ENCODE assay signal across 23 cellular contexts in the genomic region with DNA sequence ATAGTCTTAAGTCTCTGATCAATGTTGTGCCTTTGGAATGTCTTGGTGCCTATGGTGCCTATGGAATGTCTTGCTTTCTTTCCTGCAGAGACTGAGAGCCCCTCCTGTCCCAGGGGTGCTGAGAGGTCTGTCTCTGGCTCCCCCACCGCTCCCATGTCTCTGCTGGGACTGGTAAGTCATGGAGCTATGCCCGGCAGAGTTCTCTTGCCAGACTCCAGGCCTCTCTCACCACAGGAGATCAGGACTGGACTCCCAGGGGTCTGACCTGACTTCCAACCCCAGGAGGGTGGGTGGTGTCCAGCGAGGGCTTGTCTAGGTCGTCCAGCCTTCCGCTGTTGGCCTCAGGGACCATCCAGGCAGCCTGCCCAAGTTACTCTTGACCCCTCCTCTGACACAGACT. TPM values are rescaled to one million over a fixed set of nuclear protein-coding genes. Genes with fewer than 3 reads are reported as not detected.
DNase-seq lines count a peak whose midpoint lies in the region; ATAC-seq and TF ChIP-seq lines count a peak whose summit lies in the region.
"Had no signal": no experiment of that assay in that cellular context is flagged by ENCODE, and none has a peak within 500 bp of the region (broad histone marks: within the 10 kb centered on the region; RNA-seq: fewer than 3 reads in every experiment).

No MANE protein-coding gene starts in this region.

- in situ Hi-C loops in ACHN (cut with HindIII; ENCODE audit: low pct_ligation_motif_present, low pct_unique_long_range_greater_than_20kb, low sequenced_read_pairs), result no loop called here

- H3K27me3 ChIP-seq in MG63, result no peaks in the 10 kb centered on the region
- no peaks in the 10 kb centered on the region for H3K27me3 ChIP-seq in foreskin keratinocyte
- H3K27me3 ChIP-seq in spleen (replicated peaks in 1 of 7), result no peaks in the 10 kb centered on the region
- H3K27me3 ChIP-seq: uterus had no signal

- ATAC-seq in foreskin keratinocyte, result no peak
- ATAC-seq: activated T-cell treated with anti-CD3 and anti-CD28 coated beads, Interleukin-2, amount 50 U/mL, for 4 hours had no signal

- intact Hi-C loops in spleen (cut with DNase I; ENCODE audit: low total_unique reads), result no loop called here

- H3K27ac ChIP-seq in foreskin keratinocyte (peak overlapping the region; percentile 99), spleen (no peak overlapping the region)
- H3K27ac ChIP-seq: prostate gland, SK-N-MC, uterus had no signal

- WGBS in spleen, 5 donors, result 57 to 95% (median 94%) methylated on average over 3 to 5 of the region's 5 CpGs

- H3K4me1 ChIP-seq in foreskin keratinocyte (peaks cover 47% of the 10 kb centered on the region), spleen (peaks cover 44 to 58% (median 50%) of the 10 kb centered on the region in 6 donors)
- H3K4me1 ChIP-seq: prostate gland, uterus had no signal

- no peak for TF ChIP-seq CTCF in foreskin keratinocyte (conservative IDR thresholded peaks at IDR 0.05)
- TF ChIP-seq CTCF in spleen (IDR thresholded peaks at IDR 0.05 in 8 of 11, conservative IDR thresholded peaks at IDR 0.05 in 3 of 11), result no peak

- H3K36me3 ChIP-seq in MG63 (no peaks in the 10 kb centered on the region), spleen (no peaks in the 10 kb centered on the region)
- H3K36me3 ChIP-seq: prostate gland, uterus had no signal

- TF ChIP-seq POLR2A in spleen (IDR thresholded peaks at IDR 0.05), result no peak

- DNase-seq in activated CD8-positive, alpha-beta memory T cell treated with anti-CD3 and anti-CD28 coated beads, Interleukin-2, amount 50 U/mL, for 4 hours, result peak; percentile 17
- DNase-seq in activated CD8-positive, alpha-beta memory T cell treated with anti-CD3 and anti-CD28 coated beads for 24 hours, result no peak
- DNase-seq in MG63 (peak; percentile 61), foreskin keratinocyte (no peak), spleen (peak; percentile 73), ACHN (no peak), NOMO-1 treated with DMSO at 0.1 percent for 48 hours (lab: John Stamatoyannopoulos, UW; ENCODE audit: unreplicated experiment) (no peak), SKM-1 treated with dmso at 0.1 percent for 144 hours (lab: John Stamatoyannopoulos, UW; ENCODE audit: unreplicated experiment) (no peak)
- DNase-seq: activated naive CD4-positive, alpha-beta T cell treated with Interleukin-2 at 50 U/mL for 16 hours; activated T-cell treated with anti-CD3 and anti-CD28 coated beads, Interleukin-2, amount 50 U/mL, for 4 hours; dermis blood vessel endothelial cell; KBM-7; NCI-H1436 treated with DMSO at 0.1 percent for 48 hours; NCI-H510A treated with DMSO at 0.1 percent for 48 hours; NK-92 treated with Interleukin-12 subunit alpha and Interleukin-12 subunit beta, amount 100 ng/mL, for 24 hours; T-helper 2 cell; uterus had no signal

- H3K4me3 ChIP-seq in MG63 (no peak overlapping the region), spleen (no peak overlapping the region)
- H3K4me3 ChIP-seq: prostate gland, SK-N-MC, uterus had no signal

- H3K9me3 ChIP-seq in MG63 (no peaks in the 10 kb centered on the region), spleen (no peaks in the 10 kb centered on the region)
- H3K9me3 ChIP-seq: prostate gland, uterus had no signal

RNA-seq across cellular contexts. Expression of a gene that starts 14.0 kb away (rescaled TPM):
- total RNA-seq in MG63 (2014; rRNA removed; shearing (Covaris generic); ENCODE audit: low replicate concordance), result 0.30 and 6.3 TPM in 2 replicates
- total RNA-seq in foreskin keratinocyte, result not detected in 2 replicates
- 0.04 TPM in 1 of 2 replicates, not detected in the other for polyA plus RNA-seq in foreskin keratinocyte
- 10 to 100 TPM in 1 of 7 donors, 1 to 10 TPM in 6; 3.2 to 14.3 (median 5.0) TPM for total RNA-seq in spleen
- 1 to 10 TPM; 1.6 to 3.6 (median 1.7) TPM for polyA plus RNA-seq in spleen
- total RNA-seq: A673, dermis blood vessel endothelial cell, HT-29, temporal lobe had no signal
- polyA plus RNA-seq: neural cell had no signal

RNA-seq across cellular contexts. Expression of a gene that starts 52.3 kb away (rescaled TPM):
- 10.5 and 12.0 TPM in 2 replicates for total RNA-seq in MG63 (2014; rRNA removed; shearing (Covaris generic); ENCODE audit: low replicate concordance)
- total RNA-seq in foreskin keratinocyte, result 19.8 and 45.0 TPM in 2 replicates
- polyA plus RNA-seq in foreskin keratinocyte, result 14.5 and 32.3 TPM in 2 replicates
- total RNA-seq in spleen, result 100 to 1,000 TPM in 5 of 7 donors, 10 to 100 TPM in 2; 74.9 to 150 (median 132) TPM
- polyA plus RNA-seq in spleen, result 100 to 1,000 TPM in 1 of 3 donors, 10 to 100 TPM in 2; 41.6 to 154 (median 78.4) TPM

Comparison
In these comparisons a context has a peak if more than half of its experiments do, and no peak if none do; other contexts are left out.
1. DNase-seq: peak in activated CD8-positive, alpha-beta memory T cell treated with anti-CD3 and anti-CD28 coated beads, Interleukin-2, amount 50 U/mL, for 4 hours (single experiment), MG63 (single experiment) and spleen (single experiment); none in activated CD8-positive, alpha-beta memory T cell treated with anti-CD3 and anti-CD28 coated beads for 24 hours (single experiment), foreskin keratinocyte (0 of 2), ACHN (single experiment), NOMO-1 treated with DMSO at 0.1 percent for 48 hours (single experiment) and SKM-1 treated with dmso at 0.1 percent for 144 hours (single experiment).